Comparison of ENCODE assay signal across 10 cellular contexts in genomic region chr14:100899841-100900771, GRCh38. TPM values are rescaled to one million over a fixed set of nuclear protein-coding genes. Genes with fewer than 3 reads are reported as not detected.
DNase-seq lines count a peak whose midpoint lies in the region; ATAC-seq, FAIRE-seq and TF ChIP-seq lines count a peak whose summit lies in the region.
"Had no signal": no experiment of that assay in that cellular context is flagged by ENCODE, and none has a peak within 500 bp of the region (broad histone marks: within the 10 kb centered on the region; RNA-seq: fewer than 3 reads in every experiment).

No MANE protein-coding gene starts in this region.

- FAIRE-seq in K562 (lab: Jason Lieb, UNC): no peak

- H3K4me3 Mint-ChIP-seq in activated T-cell treated with anti-CD3 and anti-CD28 coated beads, Interleukin-2, amount 50 U/mL, for 24 hours: no peak overlapping the region
- H3K4me3 Mint-ChIP-seq in activated T-cell treated with anti-CD3 and anti-CD28 coated beads, Interleukin-2, amount 50 U/mL, for 72 hours: no peak overlapping the region

- H3K4me1 Mint-ChIP-seq in activated T-cell treated with anti-CD3 and anti-CD28 coated beads, Interleukin-2, amount 50 U/mL, for 24 hours (ENCODE audit: low read depth): no peaks in the 10 kb centered on the region
- H3K4me1 Mint-ChIP-seq in activated T-cell treated with anti-CD3 and anti-CD28 coated beads, Interleukin-2, amount 50 U/mL, for 72 hours (ENCODE audit: low read depth): no peaks in the 10 kb centered on the region

- peaks cover 85% of the 10 kb centered on the region for H3K27me3 Mint-ChIP-seq in activated T-cell treated with anti-CD3 and anti-CD28 coated beads, Interleukin-2, amount 50 U/mL, for 24 hours
- H3K27me3 Mint-ChIP-seq in activated T-cell treated with anti-CD3 and anti-CD28 coated beads, Interleukin-2, amount 50 U/mL, for 72 hours (ENCODE audit: low read depth): peaks cover 38% of the 10 kb centered on the region

- no peaks in the 10 kb centered on the region for H3K9me3 Mint-ChIP-seq in activated T-cell treated with anti-CD3 and anti-CD28 coated beads, Interleukin-2, amount 50 U/mL, for 24 hours
- no peaks in the 10 kb centered on the region for H3K9me3 Mint-ChIP-seq in activated T-cell treated with anti-CD3 and anti-CD28 coated beads, Interleukin-2, amount 50 U/mL, for 72 hours

- no peak for ATAC-seq in activated T-cell treated with anti-CD3 and anti-CD28 coated beads, Interleukin-2, amount 50 U/mL, for 72 hours (replicated peaks in 1 of 2)
- ATAC-seq in K562 (peak; percentile 62), left colon (peak; percentile 64), aorta (ENCODE audit: low FRiP score) (peak; percentile 39), GM19395 (IDR thresholded peaks at IDR 0.05; ENCODE audit: unreplicated experiment) (no peak)

- no TSS peak for BruUV-seq in K562 (replicated peaks; lab: Mats Ljungman, UMichigan)

- peaks cover 13 to 38% of the 10 kb centered on the region in 2 experiments for H3K4me1 ChIP-seq in K562 (replicated peaks in 1 of 2; ENCODE audit: control insufficient read depth in 2 of 2, insufficient read depth in 2 of 2, low read length in 2 of 2)
- no peaks in the 10 kb centered on the region for H3K4me1 ChIP-seq in aorta (ENCODE audit: control insufficient read depth in 1 of 2, insufficient read depth in 2 of 2, low read length in 2 of 2)

- CTCF ChIA-PET in K562 (lab: Yijun Ruan, JAX; ENCODE audit: low intra/inter-chr PET ratio): interaction anchor here (2.0 to 2.8 kb wide), 2 partner anchors 49 to 516 kb away, joined by 13 to 14 read pairs; no protein-coding TSS in a partner anchor

- H4K20me1 ChIP-seq in K562 (replicated peaks; ENCODE audit: control insufficient read depth, insufficient read depth, low read length): no peaks in the 10 kb centered on the region

- H3K27ac Mint-ChIP-seq in activated T-cell treated with anti-CD3 and anti-CD28 coated beads, Interleukin-2, amount 50 U/mL, for 24 hours: no peak overlapping the region
- no peak overlapping the region for H3K27ac Mint-ChIP-seq in activated T-cell treated with anti-CD3 and anti-CD28 coated beads, Interleukin-2, amount 50 U/mL, for 72 hours

- peak overlapping the region; percentile 36 for H3K4me2 ChIP-seq in K562 (ENCODE audit: insufficient read depth, low read length)

- intact Hi-C loops in K562 (cut with micrococcal nuclease): loop anchor here (1.0 to 10.0 kb wide), 5 partner anchors 49 to 727 kb away; no protein-coding TSS in a partner anchor
- intact Hi-C loops in left colon (cut with DNase I, micrococcal nuclease): no loop called here
- intact Hi-C loops in aorta (cut with DNase I): no loop called here

- H3K4me3 ChIP-seq in K562: no peak overlapping the region
- no peak overlapping the region for H3K4me3 ChIP-seq in aorta (ENCODE audit: low read length in 2 of 2)
- H3K4me3 ChIP-seq: tibial nerve had no signal

- POLR2A ChIA-PET in K562 (lab: Yijun Ruan, JAX): interaction anchor here (0.9 kb wide), 1 partner anchor 169 kb away, joined by 3 read pairs; no protein-coding TSS in a partner anchor

- peak; percentile 11 for DNase-seq in activated T-cell treated with anti-CD3 and anti-CD28 coated beads, Interleukin-2, amount 50 U/mL, for 24 hours
- no peak for DNase-seq in activated T-cell treated with anti-CD3 and anti-CD28 coated beads, Interleukin-2, amount 50 U/mL, for 72 hours
- DNase-seq in K562 (ENCODE audit: extremely low read depth in 1 of 4, low spot score in 3 of 4): peak; percentile 20 to 38 (median 32)
- no peak for DNase-seq in left colon
- peak in 1 of 2 donors; percentile 52 for DNase-seq in aorta
- DNase-seq in Ammon's horn (ENCODE audit: low spot score): no peak
- DNase-seq in AG08396 (ENCODE audit: low spot score): no peak

- H3K27ac ChIP-seq in K562 (ENCODE audit: extremely low read depth, low read depth, low read length): peak overlapping the region; percentile 49
- no peak overlapping the region for H3K27ac ChIP-seq in aorta (ENCODE audit: low read depth in 1 of 2, low read length in 2 of 2)

- H3K9ac ChIP-seq in K562 (ENCODE audit: insufficient read depth in 1 of 2, low read depth in 2 of 2, low read length in 2 of 2): peak overlapping the region; percentile 20 to 21; a peak in 2 of 4 replicates

- H3K9me3 ChIP-seq in K562 (replicated peaks; ENCODE audit: control insufficient read depth, insufficient read depth, low read depth, low read length) (no peaks in the 10 kb centered on the region), aorta (ENCODE audit: control insufficient read depth, low read length) (no peaks in the 10 kb centered on the region)

- in situ Hi-C loops in K562 (cut with MboI): loop anchor here (5.0 to 25.0 kb wide), 2 partner anchors 238 to 737 kb away; no protein-coding TSS in a partner anchor

- no peak for TF ChIP-seq CTCF in K562 (IDR thresholded peaks at IDR 0.05 in 2 of 3, conservative IDR thresholded peaks at IDR 0.05 in 1 of 3; ENCODE audit: insufficient read depth in 2 of 3, low read depth in 1 of 3, low read length in 3 of 3)

- no peaks in the 10 kb centered on the region for H3K9me1 ChIP-seq in K562 (ENCODE audit: control insufficient read depth, insufficient read depth, low read length)

- H3K36me3 ChIP-seq in K562 (ENCODE audit: control insufficient read depth, insufficient read depth, low read length): no peaks in the 10 kb centered on the region
- H3K36me3 ChIP-seq in aorta (ENCODE audit: control insufficient read depth in 1 of 2, insufficient read depth in 2 of 2, low read length in 1 of 2): no peaks in the 10 kb centered on the region
- H3K36me3 ChIP-seq: tibial nerve had no signal

- WGBS in K562 (ENCODE audit: insufficient coverage, low coverage, missing lambda C conversion rate): 24% methylated on average over 18 of the region's 21 CpGs
- 28 to 32% methylated on average over 21 of the region's 21 CpGs for WGBS in aorta, 2 donors

- H3K36me3 Mint-ChIP-seq in activated T-cell treated with anti-CD3 and anti-CD28 coated beads, Interleukin-2, amount 50 U/mL, for 24 hours (ENCODE audit: low read depth): no peaks in the 10 kb centered on the region
- H3K36me3 Mint-ChIP-seq in activated T-cell treated with anti-CD3 and anti-CD28 coated beads, Interleukin-2, amount 50 U/mL, for 72 hours (ENCODE audit: insufficient read depth in 2 of 2): peaks cover 0 to 2% of the 10 kb centered on the region in 2 donors

- no peak for TF ChIP-seq RAD21 in K562 (CRISPR knock-in tag; conservative IDR thresholded peaks at IDR 0.05 in 1 of 2, IDR thresholded peaks at IDR 0.05 in 1 of 2)

- TF ChIP-seq EP300 in K562 (IDR thresholded peaks at IDR 0.05; ENCODE audit: low read length): no peak

- H2AFZ ChIP-seq in K562 (ENCODE audit: low read depth, low read length): peak overlapping the region; percentile 75

- H3K79me2 ChIP-seq in K562 (ENCODE audit: control insufficient read depth, insufficient read depth, low read length): no peaks in the 10 kb centered on the region

- no peak for TF ChIP-seq POLR2A in K562 (conservative IDR thresholded peaks at IDR 0.05)

- H3K27me3 ChIP-seq in K562 (ENCODE audit: control insufficient read depth in 2 of 2, insufficient read depth in 2 of 2, low read length in 2 of 2): 0 out of 5 replicates have a peak, but pooled peaks cover 0 to 3% of the 10 kb centered on the region in 2 experiments
- no peaks in the 10 kb centered on the region for H3K27me3 ChIP-seq in aorta (ENCODE audit: control insufficient read depth in 1 of 2, insufficient read depth in 2 of 2, low read length in 1 of 2)

TF ChIP-seq in K562, 482 proteins besides CTCF, POLR2A, EP300 and RAD21 (continues in another document):
- TF ChIP-seq ZNF717 (CRISPR knock-in tag; IDR thresholded peaks at IDR 0.05) (no peak), ZNF655 (CRISPR knock-in tag; IDR thresholded peaks at IDR 0.05) (no peak), HDAC8 (tag; IDR thresholded peaks at IDR 0.05) (no peak)

RNA-seq across cellular contexts. Expression of gene RTL1, which starts 3.4 kb away (rescaled TPM):
- total RNA-seq in activated T-cell treated with anti-CD3 and anti-CD28 coated beads, Interleukin-2, amount 50 U/mL, for 72 hours: not detected
- total RNA-seq in K562 (2011; cell fraction: chromatin; rRNA removed; ENCODE audit: low replicate concordance): not detected in 2 replicates
- not detected in 2 replicates for total RNA-seq in K562 (2011; cell fraction: nucleolus; rRNA removed)
- total RNA-seq in K562 (2011; cell fraction: nucleoplasm; rRNA removed): not detected in 2 replicates
- total RNA-seq in K562 (2014; rRNA removed) (not detected in 2 replicates), K562 (2014; rRNA removed; fragmentation: Illumina TruSeq; extraction: Trizol) (not detected in 2 replicates), K562 (2015; rRNA removed; fragmentation: Illumina TruSeq; extraction: Trizol) (not detected in 2 replicates), K562 (2021) (not detected in 2 replicates), left colon (not detected), aorta (not detected)
- polyA plus RNA-seq in K562 (2011; rRNA removed) (not detected in 2 replicates), K562 (2014; fragmentation: Illumina TruSeq; extraction: Trizol) (not detected in 2 replicates), K562 (2014; fragmentation: Nextera tagmentation; extraction: Ambion mirVana) (not detected), K562 (2014; rRNA removed) (not detected in 2 replicates), aorta (not detected)
- 0.03 TPM in 1 of 2 replicates, not detected in the other for polyA plus RNA-seq in K562 (2011; cell fraction: cytosol; rRNA removed)
- polyA plus RNA-seq in K562 (2011; cell fraction: nucleus; rRNA removed): 0.04 TPM in 1 of 2 replicates, not detected in the other
- polyA plus RNA-seq in K562 (2012): 0.03 and 0.04 TPM in 2 replicates
- polyA minus RNA-seq in K562 (2011; rRNA and poly(A)+ RNA removed): not detected in 2 replicates
- polyA minus RNA-seq in K562 (2011; cell fraction: cytosol; rRNA and poly(A)+ RNA removed): 0.19 TPM in 1 of 2 replicates, not detected in the other
- polyA minus RNA-seq in K562 (2011; cell fraction: nucleus; rRNA and poly(A)+ RNA removed): not detected in 2 replicates
- total RNA-seq: H4, tibial nerve had no signal

Comparison
In these comparisons a context has a peak if more than half of its experiments do, and no peak if none do; other contexts are left out.
1. DNase-seq: peak in activated T-cell treated with anti-CD3 and anti-CD28 coated beads, Interleukin-2, amount 50 U/mL, for 24 hours (single experiment) and K562 (4 of 4); none in activated T-cell treated with anti-CD3 and anti-CD28 coated beads, Interleukin-2, amount 50 U/mL, for 72 hours (0 of 2), left colon (0 of 2), Ammon's horn (single experiment) and AG08396 (single experiment).
2. ATAC-seq: peak in K562 (single experiment), left colon (single experiment) and aorta (single experiment); none in activated T-cell treated with anti-CD3 and anti-CD28 coated beads, Interleukin-2, amount 50 U/mL, for 72 hours (0 of 2) and GM19395 (single experiment).